In the genomic region with DNA sequence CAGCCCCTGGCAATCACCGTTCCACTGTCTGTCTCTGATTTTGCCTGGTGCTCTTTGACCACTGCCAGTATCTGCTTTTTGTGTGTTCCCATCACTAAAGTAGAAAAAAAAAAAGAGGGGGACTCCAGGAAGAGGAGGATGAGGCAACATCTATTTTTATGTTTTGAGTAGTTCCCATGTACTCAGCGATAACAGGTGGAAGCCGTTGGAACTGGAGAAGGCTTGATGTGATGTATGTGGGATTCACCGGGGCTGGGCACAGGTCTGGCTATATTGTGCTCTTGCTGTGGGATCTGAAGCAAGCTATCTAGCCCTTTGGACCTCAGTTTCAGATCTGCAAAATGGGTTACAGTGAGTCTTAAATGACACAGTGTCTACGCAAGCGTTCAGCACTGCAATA, we compare ENCODE assay signal across 1 cellular context.
TF ChIP-seq lines count a peak whose summit lies in the region.

No MANE protein-coding gene starts in this region.

TF ChIP-seq in SK-N-SH, 30 proteins besides CTCF, POLR2A, EP300 and RAD21 (continued from another document):
- TF ChIP-seq, protein P1, sequence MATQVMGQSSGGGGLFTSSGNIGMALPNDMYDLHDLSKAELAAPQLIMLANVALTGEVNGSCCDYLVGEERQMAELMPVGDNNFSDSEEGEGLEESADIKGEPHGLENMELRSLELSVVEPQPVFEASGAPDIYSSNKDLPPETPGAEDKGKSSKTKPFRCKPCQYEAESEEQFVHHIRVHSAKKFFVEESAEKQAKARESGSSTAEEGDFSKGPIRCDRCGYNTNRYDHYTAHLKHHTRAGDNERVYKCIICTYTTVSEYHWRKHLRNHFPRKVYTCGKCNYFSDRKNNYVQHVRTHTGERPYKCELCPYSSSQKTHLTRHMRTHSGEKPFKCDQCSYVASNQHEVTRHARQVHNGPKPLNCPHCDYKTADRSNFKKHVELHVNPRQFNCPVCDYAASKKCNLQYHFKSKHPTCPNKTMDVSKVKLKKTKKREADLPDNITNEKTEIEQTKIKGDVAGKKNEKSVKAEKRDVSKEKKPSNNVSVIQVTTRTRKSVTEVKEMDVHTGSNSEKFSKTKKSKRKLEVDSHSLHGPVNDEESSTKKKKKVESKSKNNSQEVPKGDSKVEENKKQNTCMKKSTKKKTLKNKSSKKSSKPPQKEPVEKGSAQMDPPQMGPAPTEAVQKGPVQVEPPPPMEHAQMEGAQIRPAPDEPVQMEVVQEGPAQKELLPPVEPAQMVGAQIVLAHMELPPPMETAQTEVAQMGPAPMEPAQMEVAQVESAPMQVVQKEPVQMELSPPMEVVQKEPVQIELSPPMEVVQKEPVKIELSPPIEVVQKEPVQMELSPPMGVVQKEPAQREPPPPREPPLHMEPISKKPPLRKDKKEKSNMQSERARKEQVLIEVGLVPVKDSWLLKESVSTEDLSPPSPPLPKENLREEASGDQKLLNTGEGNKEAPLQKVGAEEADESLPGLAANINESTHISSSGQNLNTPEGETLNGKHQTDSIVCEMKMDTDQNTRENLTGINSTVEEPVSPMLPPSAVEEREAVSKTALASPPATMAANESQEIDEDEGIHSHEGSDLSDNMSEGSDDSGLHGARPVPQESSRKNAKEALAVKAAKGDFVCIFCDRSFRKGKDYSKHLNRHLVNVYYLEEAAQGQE (IDR thresholded peaks at IDR 0.05; ENCODE audit: low read depth, low read length): no peak
- no peak for TF ChIP-seq NFIC (IDR thresholded peaks at IDR 0.05; ENCODE audit: borderline replicate concordance)
- TF ChIP-seq RCOR1 (IDR thresholded peaks at IDR 0.05; ENCODE audit: low read length): no peak
- TF ChIP-seq SIN3A (IDR thresholded peaks at IDR 0.05; ENCODE audit: borderline replicate concordance, low read depth, low read length): no peak
